In genomic region chr6:116492331-116493067, GRCh38 we compare ENCODE assay signal across 2 cellular contexts.
TF ChIP-seq lines count a peak whose summit lies in the region.

No MANE protein-coding gene starts in this region.

TF ChIP-seq in GM23338, 12 proteins besides CTCF, POLR2A, EP300 and RAD21:
- TF ChIP-seq JUNB (IDR thresholded peaks at IDR 0.05; ENCODE audit: unreplicated experiment) (no peak), ZNF114 (CRISPR knock-in tag; IDR thresholded peaks at IDR 0.05) (no peak), EZH2phosphoT487 (IDR thresholded peaks at IDR 0.05; ENCODE audit: unreplicated experiment) (no peak), CREB1 (CRISPR knock-in tag; IDR thresholded peaks at IDR 0.05; ENCODE audit: low read depth) (no peak), ZNF331 (CRISPR knock-in tag; IDR thresholded peaks at IDR 0.05; ENCODE audit: low read depth) (no peak), STAT1 (IDR thresholded peaks at IDR 0.05; ENCODE audit: unreplicated experiment) (no peak), NANOG (IDR thresholded peaks at IDR 0.05; ENCODE audit: borderline replicate concordance) (no peak), REST (IDR thresholded peaks at IDR 0.05; ENCODE audit: unreplicated experiment) (no peak), ZNF462 (CRISPR knock-in tag; IDR thresholded peaks at IDR 0.05) (no peak), ETS1 (IDR thresholded peaks at IDR 0.05) (no peak), POLR2AphosphoS5 (IDR thresholded peaks at IDR 0.05; ENCODE audit: low read depth) (no peak), EZH2 (IDR thresholded peaks at IDR 0.05; ENCODE audit: low read depth, unreplicated experiment) (no peak)

TF ChIP-seq in H1, 55 proteins besides CTCF, POLR2A, EP300 and RAD21:
- TF ChIP-seq KDM5A (IDR thresholded peaks at IDR 0.05; ENCODE audit: low read length): no peak
- TF ChIP-seq FOSL1 (IDR thresholded peaks at IDR 0.05; ENCODE audit: insufficient read depth, low read depth, low read length): no peak
TF ChIP-seq in H1: peak in this region for 0.
